ENCODE assay signal across 26 cellular contexts in genomic region chr3:43728476-43728875, GRCh38.
"Had no signal": no experiment of that assay in that cellular context is flagged by ENCODE, and none has a peak within 500 bp of the region (broad histone marks: within the 10 kb centered on the region; RNA-seq: fewer than 3 reads in every experiment).

No MANE protein-coding gene starts in this region.

- ATAC-seq: activated CD4-positive, CD25-positive, alpha-beta regulatory T cell treated with anti-CD3 and anti-CD28 coated beads, Interleukin-2, amount 50 U/mL, for 24 hours; activated CD8-positive, alpha-beta T cell treated with anti-CD3 and anti-CD28 coated beads, Interleukin-2, amount 10 ng/mL, durations not matched to agents 7 days and 5 days; Panc1; Right ventricle myocardium inferior had no signal

- H3K4me3 ChIP-seq: cardiac muscle cell, SJCRH30 had no signal

- H3K4me1 ChIP-seq: SJCRH30 had no signal

- H3K9me3 ChIP-seq: SJCRH30, SK-N-SH had no signal

- H3K36me3 ChIP-seq: brain microvascular endothelial cell, cardiac muscle cell, SJCRH30 had no signal

- H3K9ac ChIP-seq: SK-N-SH had no signal

- H3K4me2 ChIP-seq: SK-N-SH had no signal

- DNase-seq: activated CD4-positive, alpha-beta T cell treated with anti-CD3 and anti-CD28 coated beads for 48 hours; activated CD4-positive, alpha-beta T cell treated with anti-CD3 and anti-CD28 coated beads, Interleukin-2, amount 50 U/mL, for 4 hours; activated CD8-positive, alpha-beta T cell treated with anti-CD3 and anti-CD28 coated beads, Interleukin-2, amount 10 ng/mL, durations not matched to agents 7 days and 5 days; activated effector memory CD4-positive, alpha-beta T cell treated with Interleukin-2 at 50 U/mL for 16 hours; activated naive CD4-positive, alpha-beta T cell; activated T-cell treated with anti-CD3 and anti-CD28 coated beads, Interleukin-2, amount 50 U/mL, for 24 hours; amniotic stem cell; Karpas-422; MM.1S; NCI-H1105; NCI-H1436; NCI-H1694 treated with DMSO at 0.1 percent for 48 hours; NCI-H2029 treated with DMSO at 0.1 percent for 48 hours; NCI-H510A treated with DMSO at 0.1 percent for 48 hours; NCI-H69; NK-92 treated with Interleukin-12 subunit alpha and Interleukin-12 subunit beta, amount 100 ng/mL, for 24 hours; OCI-M1; RPMI8226; SJCRH30; SK-N-SH; T-helper 1 cell had no signal

- H3K27me3 ChIP-seq: brain microvascular endothelial cell, cardiac muscle cell, SJCRH30 had no signal

- H3K27ac ChIP-seq: brain microvascular endothelial cell, cardiac muscle cell, SJCRH30 had no signal
